Comparison of ENCODE assay signal across 10 cellular contexts in genomic region chr11:68398870-68399865, GRCh38.
DNase-seq lines count a peak whose midpoint lies in the region; ATAC-seq and TF ChIP-seq lines count a peak whose summit lies in the region.
"Had no signal": no experiment of that assay in that cellular context is flagged by ENCODE, and none has a peak within 500 bp of the region (broad histone marks: within the 10 kb centered on the region; RNA-seq: fewer than 3 reads in every experiment).

No MANE protein-coding gene starts in this region.

- peak overlapping the region in 3 of 5 experiments; percentile 35 to 72 (median 51) for H3K4me3 Mint-ChIP-seq in brain
- no peak overlapping the region for H3K4me3 Mint-ChIP-seq in stimulated activated naive B cell treated with anti-CD40 and anti-IgM and Interleukin-4, amounts not matched to agents 10 μg/mL and 1 μg/mL and 100 μg/mL, for 72 hours
- H3K4me3 Mint-ChIP-seq: CD8-positive, alpha-beta memory T cell had no signal

- TF ChIP-seq CTCF in brain (conservative IDR thresholded peaks at IDR 0.05) (no peak), left lung (IDR thresholded peaks at IDR 0.05) (no peak)

- H3K36me3 ChIP-seq in H7 (replicated peaks; ENCODE audit: control insufficient read depth, insufficient read depth, low read length) (peaks cover 5% of the 10 kb centered on the region), left lung (peaks cover 0 to 10% of the 10 kb centered on the region in 2 donors)

- peak overlapping the region in 1 of 2 donors; percentile 23 for H3K27ac ChIP-seq in left lung

- ATAC-seq in left lung, result peak; percentile 61
- no peak for ATAC-seq in stimulated activated naive B cell treated with anti-CD40 and anti-IgM and Interleukin-4, amounts not matched to agents 10 μg/mL and 1 μg/mL and 100 μg/mL, for 72 hours (replicated peaks)
- ATAC-seq in GM21576 (IDR thresholded peaks at IDR 0.05; ENCODE audit: unreplicated experiment), result no peak

- H3K36me3 Mint-ChIP-seq in brain, result peaks cover 36% of the 10 kb centered on the region
- H3K36me3 Mint-ChIP-seq in stimulated activated naive B cell treated with anti-CD40 and anti-IgM and Interleukin-4, amounts not matched to agents 10 μg/mL and 1 μg/mL and 100 μg/mL, for 72 hours, result no peaks in the 10 kb centered on the region
- H3K36me3 Mint-ChIP-seq: CD8-positive, alpha-beta memory T cell had no signal

- peaks cover 0 to 25% of the 10 kb centered on the region in 2 donors for H3K4me1 ChIP-seq in left lung

- intact Hi-C loops in left lung (cut with DNase I), result no loop called here

- H3K27me3 Mint-ChIP-seq in brain, result peaks cover 4% of the 10 kb centered on the region
- peaks cover 0 to 5% of the 10 kb centered on the region in 2 donors for H3K27me3 Mint-ChIP-seq in stimulated activated naive B cell treated with anti-CD40 and anti-IgM and Interleukin-4, amounts not matched to agents 10 μg/mL and 1 μg/mL and 100 μg/mL, for 72 hours
- H3K27me3 Mint-ChIP-seq: CD8-positive, alpha-beta memory T cell had no signal

- H3K4me3 ChIP-seq in H7 (ENCODE audit: insufficient read depth, low read depth, low read length) (no peak overlapping the region), left lung (no peak overlapping the region)

- H3K9me3 Mint-ChIP-seq in brain, result peaks cover 0 to 3% (median 0%) of the 10 kb centered on the region in 5 experiments
- no peaks in the 10 kb centered on the region for H3K9me3 Mint-ChIP-seq in stimulated activated naive B cell treated with anti-CD40 and anti-IgM and Interleukin-4, amounts not matched to agents 10 μg/mL and 1 μg/mL and 100 μg/mL, for 72 hours
- H3K9me3 Mint-ChIP-seq: CD8-positive, alpha-beta memory T cell had no signal

- H3K9me3 ChIP-seq in left lung, result no peaks in the 10 kb centered on the region

- no peaks in the 10 kb centered on the region for H3K27me3 ChIP-seq in H7 (ENCODE audit: control insufficient read depth, insufficient read depth, low read length)
- H3K27me3 ChIP-seq in left lung, result no peaks in the 10 kb centered on the region

- H3K4me1 Mint-ChIP-seq in brain, result peaks cover 40% of the 10 kb centered on the region
- H3K4me1 Mint-ChIP-seq in stimulated activated naive B cell treated with anti-CD40 and anti-IgM and Interleukin-4, amounts not matched to agents 10 μg/mL and 1 μg/mL and 100 μg/mL, for 72 hours, result no peaks in the 10 kb centered on the region
- H3K4me1 Mint-ChIP-seq: CD8-positive, alpha-beta memory T cell had no signal

- H3K27ac Mint-ChIP-seq in brain, result peak overlapping the region in 4 of 5 experiments; percentile 71 to 84 (median 76)
- H3K27ac Mint-ChIP-seq in stimulated activated naive B cell treated with anti-CD40 and anti-IgM and Interleukin-4, amounts not matched to agents 10 μg/mL and 1 μg/mL and 100 μg/mL, for 72 hours, result peak overlapping the region; percentile 31
- H3K27ac Mint-ChIP-seq: CD8-positive, alpha-beta memory T cell had no signal

- peak; percentile 39 for DNase-seq in H7
- peak in 1 of 2 donors; percentile 61 for DNase-seq in left lung
- no peak for DNase-seq in stimulated activated naive B cell treated with anti-CD40 and anti-IgM and Interleukin-4, amounts not matched to agents 10 μg/mL and 1 μg/mL and 100 μg/mL, for 72 hours
- no peak for DNase-seq in NCI-H187 (lab: John Stamatoyannopoulos, UW)
- no peak for DNase-seq in hypothalamus (lab: John Stamatoyannopoulos, UW)
- DNase-seq in kidney glomerular epithelial cell (lab: John Stamatoyannopoulos, UW), result no peak
- DNase-seq: CD8-positive, alpha-beta memory T cell; NCI-H774 had no signal

Comparison
In these comparisons a context has a peak if more than half of its experiments do, and no peak if none do; other contexts are left out.
1. H3K4me3 Mint-ChIP-seq: peak in brain (3 of 5); none in stimulated activated naive B cell treated with anti-CD40 and anti-IgM and Interleukin-4, amounts not matched to agents 10 μg/mL and 1 μg/mL and 100 μg/mL, for 72 hours (0 of 2).